ENCODE assay signal across 8 cellular contexts in the genomic region with DNA sequence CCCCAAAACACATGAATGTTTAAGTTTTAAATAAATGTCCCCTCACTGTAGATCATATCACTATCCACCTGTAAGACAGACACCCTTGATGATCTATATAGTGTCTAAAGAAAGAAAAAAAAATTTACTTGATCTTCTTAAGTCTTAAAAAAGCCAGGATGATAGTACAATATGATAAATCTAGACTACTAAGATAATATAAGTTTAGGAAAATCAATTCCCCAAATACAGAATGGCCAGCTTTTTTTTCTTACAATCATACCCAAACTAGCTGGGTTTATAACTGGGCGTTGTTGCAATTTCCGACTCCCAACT. TPM values are rescaled to one million over a fixed set of nuclear protein-coding genes. Genes with fewer than 3 reads are reported as not detected.
DNase-seq lines count a peak whose midpoint lies in the region; ATAC-seq and TF ChIP-seq lines count a peak whose summit lies in the region.

No MANE protein-coding gene starts in this region.

- TF ChIP-seq POLR2A in esophagus muscularis mucosa (IDR thresholded peaks at IDR 0.05; ENCODE audit: low read depth): no peak

- intact Hi-C loops in CD4-positive, alpha-beta T cell (cut with DNase I, micrococcal nuclease): loop anchor here (1.0 to 10.0 kb wide), 12 partner anchors 43 to 620 kb away; no protein-coding TSS in a partner anchor
- intact Hi-C loops in PC-3 (cut with micrococcal nuclease): loop anchor here (1.0 to 10.0 kb wide), 11 partner anchors 12 to 626 kb away; partner anchors contain the start of gene PFDN4
- intact Hi-C loops in esophagus muscularis mucosa (cut with DNase I): loop anchor here (2.0 to 5.0 kb wide), 3 partner anchors 193 to 363 kb away; no protein-coding TSS in a partner anchor

- 47% methylated on average over 2 of the region's 2 CpGs for WGBS in esophagus muscularis mucosa

- H3K4me1 Mint-ChIP-seq in CD4-positive, alpha-beta T cell (ENCODE audit: low read depth): peaks cover 96% of the 10 kb centered on the region

- peaks cover 86% of the 10 kb centered on the region for H3K36me3 Mint-ChIP-seq in CD4-positive, alpha-beta T cell (ENCODE audit: low read depth)

- BruUV-seq in PC-3 (replicated peaks; lab: Mats Ljungman, UMichigan): no TSS peak

- H3K9me3 Mint-ChIP-seq in CD4-positive, alpha-beta T cell: no peaks in the 10 kb centered on the region

- H3K27ac ChIP-seq in CD4-positive, alpha-beta T cell (ENCODE audit: low read depth, low read length): peak overlapping the region; percentile 68
- H3K27ac ChIP-seq in PC-3 (ENCODE audit: low read length): peak overlapping the region; percentile 88
- peak overlapping the region; percentile 62 to 76 (median 71) for H3K27ac ChIP-seq in esophagus muscularis mucosa (replicated peaks in 1 of 4)
- H3K27ac ChIP-seq in parathyroid adenoma: peak overlapping the region; percentile 76

- CTCF ChIA-PET in CD4-positive, alpha-beta T cell (lab: Charles Lee): interaction anchor here (1.0 to 2.0 kb wide), 6 partner anchors 10 to 336 kb away, joined by 3 to 11 read pairs (median 3); no protein-coding TSS in a partner anchor
- CTCF ChIA-PET in PC-3 (lab: Charles Lee): interaction anchor here (0.6 to 1.5 kb wide), 6 partner anchors 15 to 361 kb away, joined by 3 to 5 read pairs (median 3); partner anchors contain the start of gene ZNF217

- POLR2A ChIA-PET in CD4-positive, alpha-beta T cell (lab: Charles Lee): interaction anchor here (1.0 to 6.8 kb wide), 14 partner anchors 15 to 356 kb away, joined by 3 to 95 read pairs (median 5); partner anchors contain the start of gene ZNF217
- POLR2A ChIA-PET in PC-3 (lab: Charles Lee; ENCODE audit: unreplicated experiment): interaction anchor here (0.6 to 2.2 kb wide), 10 partner anchors 15 to 361 kb away, joined by 3 to 11 read pairs (median 5); partner anchors contain the start of gene ZNF217

- H3K36me3 ChIP-seq in PC-3 (ENCODE audit: low read depth, low read length): peaks cover 73% of the 10 kb centered on the region
- peaks cover 36 to 60% (median 50%) of the 10 kb centered on the region in 4 donors for H3K36me3 ChIP-seq in esophagus muscularis mucosa
- no peaks in the 10 kb centered on the region for H3K36me3 ChIP-seq in parathyroid adenoma (ENCODE audit: control insufficient read depth, insufficient read depth, low read length)

- H3K4me3 Mint-ChIP-seq in CD4-positive, alpha-beta T cell: peak overlapping the region; percentile 90

- H3K4me2 ChIP-seq in PC-3 (ENCODE audit: low read length) (peak overlapping the region; percentile 86), parathyroid adenoma (ENCODE audit: low read length) (peak overlapping the region; percentile 32)

- H2AFZ ChIP-seq in PC-3 (ENCODE audit: low read length) (no peak overlapping the region), parathyroid adenoma (no peak overlapping the region)

- peaks cover 100% of the 10 kb centered on the region for H3K79me2 ChIP-seq in PC-3 (ENCODE audit: low read length)
- H3K79me2 ChIP-seq in parathyroid adenoma: peaks cover 60% of the 10 kb centered on the region

- no peak for ATAC-seq in CD4-positive, alpha-beta T cell (ENCODE audit: poor library complexity)
- ATAC-seq in PC-3: no peak
- ATAC-seq in HG02885 (IDR thresholded peaks at IDR 0.05; ENCODE audit: poor library complexity, unreplicated experiment): no peak
- no peak for ATAC-seq in HG02798 (IDR thresholded peaks at IDR 0.05; ENCODE audit: poor library complexity, unreplicated experiment)

- no peaks in the 10 kb centered on the region for H3K27me3 Mint-ChIP-seq in CD4-positive, alpha-beta T cell

- no peaks in the 10 kb centered on the region for H3K9me3 ChIP-seq in CD4-positive, alpha-beta T cell (ENCODE audit: control insufficient read depth, low read length)
- H3K9me3 ChIP-seq in PC-3 (ENCODE audit: low read length) (no peaks in the 10 kb centered on the region), esophagus muscularis mucosa (no peaks in the 10 kb centered on the region), parathyroid adenoma (ENCODE audit: control insufficient read depth, low read length) (no peaks in the 10 kb centered on the region)

- no peaks in the 10 kb centered on the region for H3K9me2 ChIP-seq in PC-3 (replicated peaks; ENCODE audit: low read length)

- TF ChIP-seq EP300 in esophagus muscularis mucosa (IDR thresholded peaks at IDR 0.05): no peak

- no peaks in the 10 kb centered on the region for H3K27me3 ChIP-seq in CD4-positive, alpha-beta T cell (ENCODE audit: control insufficient read depth, insufficient read depth, low read length)
- no peaks in the 10 kb centered on the region for H3K27me3 ChIP-seq in PC-3 (ENCODE audit: low read length)
- H3K27me3 ChIP-seq in esophagus muscularis mucosa: no peaks in the 10 kb centered on the region
- H3K27me3 ChIP-seq in parathyroid adenoma (ENCODE audit: control insufficient read depth, insufficient read depth, low read length): no peaks in the 10 kb centered on the region

- H4K20me1 ChIP-seq in PC-3 (ENCODE audit: low read length): peaks cover 38% of the 10 kb centered on the region

- H3K27ac Mint-ChIP-seq in CD4-positive, alpha-beta T cell: peak overlapping the region; percentile 100

- DNase-seq in CD4-positive, alpha-beta T cell: no peak
- DNase-seq in PC-3 (no peak), esophagus muscularis mucosa (ENCODE audit: extremely low spot score) (no peak), NCI-H69 (lab: John Stamatoyannopoulos, UW) (no peak), NCI-H345 treated with DMSO at 0.1 percent for 48 hours (lab: John Stamatoyannopoulos, UW; ENCODE audit: unreplicated experiment) (no peak)

- H3K4me1 ChIP-seq in PC-3 (ENCODE audit: insufficient read depth, low read length): peaks cover 63% of the 10 kb centered on the region
- peaks cover 51 to 63% (median 59%) of the 10 kb centered on the region in 4 donors for H3K4me1 ChIP-seq in esophagus muscularis mucosa
- H3K4me1 ChIP-seq in parathyroid adenoma: peaks cover 24% of the 10 kb centered on the region

- H3F3A ChIP-seq in PC-3 (ENCODE audit: low read length, unreplicated experiment): peaks cover 22% of the 10 kb centered on the region

- peak overlapping the region; percentile 85 for H3K9ac ChIP-seq in PC-3 (ENCODE audit: low read length)
- no peak overlapping the region for H3K9ac ChIP-seq in parathyroid adenoma

- peak overlapping the region; percentile 75 for H3K4me3 ChIP-seq in PC-3 (ENCODE audit: low read length)
- peak overlapping the region in 3 of 4 donors; percentile 10 to 36 (median 16) for H3K4me3 ChIP-seq in esophagus muscularis mucosa
- H3K4me3 ChIP-seq in parathyroid adenoma (ENCODE audit: low read depth, low read length): peak overlapping the region; percentile 22

- no peak for TF ChIP-seq CTCF in CD4-positive, alpha-beta T cell (IDR thresholded peaks at IDR 0.05)
- no peak for TF ChIP-seq CTCF in PC-3 (conservative IDR thresholded peaks at IDR 0.05; ENCODE audit: low read depth, low read length)
- TF ChIP-seq CTCF in esophagus muscularis mucosa (IDR thresholded peaks at IDR 0.05): no peak
- TF ChIP-seq CTCF in parathyroid adenoma (IDR thresholded peaks at IDR 0.05): no peak

RNA-seq across cellular contexts. Expression of gene ZNF217, which starts 14.4 kb away (rescaled TPM):
- 10 to 100 TPM; 83.5 to 87.4 TPM for total RNA-seq in CD4-positive, alpha-beta T cell
- total RNA-seq in PC-3 (2014; rRNA removed): 45.6 and 55.5 TPM in 2 replicates
- 10 to 100 TPM; 15.4 to 27.3 (median 18.6) TPM for total RNA-seq in esophagus muscularis mucosa

Comparison
In these comparisons a context has a peak if more than half of its experiments do, and no peak if none do; other contexts are left out.
1. H3K4me3 ChIP-seq: peak in every context shown above with its lines; median percentile 75 in PC-3; 22 in parathyroid adenoma; 16 in esophagus muscularis mucosa.